7 cellular contexts compared by ENCODE assay signal in genomic region chr17:57160624-57161023, GRCh38.
"Had no signal": no experiment of that assay in that cellular context is flagged by ENCODE, and none has a peak within 500 bp of the region (broad histone marks: within the 10 kb centered on the region; RNA-seq: fewer than 3 reads in every experiment).

No MANE protein-coding gene starts in this region.

- H3K9me3 ChIP-seq: HAP-1 had no signal

- DNase-seq: H7, Karpas-422, KBM-7 had no signal

- H3K4me1 ChIP-seq: HAP-1 had no signal

- H3K4me3 ChIP-seq: GM23338, HAP-1 had no signal

- H3K4me2 ChIP-seq: GM23338, KMS-11 had no signal

- FAIRE-seq: HTR-8/SVneo had no signal

- H2AFZ ChIP-seq: GM23338 had no signal

- H3K27ac ChIP-seq: KMS-11 had no signal

- H3K9ac ChIP-seq: KMS-11 had no signal

- ATAC-seq: GM23338 had no signal

- H3K36me3 ChIP-seq: HAP-1 had no signal
